Comparison of ENCODE assay signal across 9 cellular contexts in the genomic region with DNA sequence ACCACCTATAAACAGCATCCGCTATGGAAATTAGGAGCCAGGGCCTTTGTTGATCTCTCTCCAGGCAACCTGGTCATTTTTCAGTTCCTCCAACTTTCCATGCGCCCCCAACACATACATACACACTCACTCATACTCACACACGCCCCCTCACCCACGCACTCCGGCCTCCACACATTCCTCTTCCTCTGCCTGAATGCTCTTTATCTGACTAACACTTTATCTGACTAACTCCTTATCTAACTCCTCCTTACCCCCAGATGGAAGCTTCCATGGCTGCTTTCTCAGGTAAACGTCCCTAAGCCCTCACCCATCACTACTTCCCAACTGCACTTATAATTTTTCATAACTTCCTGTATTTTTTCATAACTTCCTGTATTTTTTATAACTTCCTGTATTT. TPM values are rescaled to one million over a fixed set of nuclear protein-coding genes. Genes with fewer than 3 reads are reported as not detected.
DNase-seq lines count a peak whose midpoint lies in the region; ATAC-seq and TF ChIP-seq lines count a peak whose summit lies in the region.
"Had no signal": no experiment of that assay in that cellular context is flagged by ENCODE, and none has a peak within 500 bp of the region (broad histone marks: within the 10 kb centered on the region; RNA-seq: fewer than 3 reads in every experiment).

No MANE protein-coding gene starts in this region.

- no peaks in the 10 kb centered on the region for H3K36me3 ChIP-seq in Loucy (ENCODE audit: insufficient read depth, low read length)

- H3K27me3 Mint-ChIP-seq in type B pancreatic cell = peaks cover 6% of the 10 kb centered on the region

- peaks cover 16% of the 10 kb centered on the region for H3K4me1 Mint-ChIP-seq in type B pancreatic cell (ENCODE audit: unreplicated experiment)

- no peaks in the 10 kb centered on the region for H3K9me3 ChIP-seq in Loucy (ENCODE audit: insufficient read depth, low read depth, low read length)

- no peaks in the 10 kb centered on the region for H3K9me3 Mint-ChIP-seq in type B pancreatic cell

- TF ChIP-seq CTCF in Loucy (conservative IDR thresholded peaks at IDR 0.05; ENCODE audit: low read length) (no peak), type B pancreatic cell (conservative IDR thresholded peaks at IDR 0.05) (no peak)

- H3K4me1 ChIP-seq in Loucy (ENCODE audit: insufficient read depth, low read length, poor library complexity, severe bottlenecking) = peaks cover 32% of the 10 kb centered on the region

- DNase-seq in A172 (ENCODE audit: low spot score) = peak; percentile 36
- peak; percentile 58 for DNase-seq in activated T-cell treated with anti-CD3 and anti-CD28 coated beads for 4 hours
- DNase-seq in kidney glomerular epithelial cell (lab: John Stamatoyannopoulos, UW) = peak; percentile 67
- DNase-seq in type B pancreatic cell (ENCODE audit: extremely low spot score, unreplicated experiment) = no peak
- no peak for DNase-seq in GOT3 (lab: John Stamatoyannopoulos, UW)
- no peak for DNase-seq in NCI-H526 treated with DMSO at 0.1 percent for 48 hours (lab: John Stamatoyannopoulos, UW)
- no peak for DNase-seq in left colon

- intact Hi-C loops in left colon (cut with DNase I, micrococcal nuclease) = no loop called here

- H3K27ac Mint-ChIP-seq in type B pancreatic cell = no peak overlapping the region

- H3F3A ChIP-seq in Loucy (ENCODE audit: low read depth) = no peaks in the 10 kb centered on the region

- no peaks in the 10 kb centered on the region for H4K20me1 ChIP-seq in Loucy (ENCODE audit: insufficient read depth, low read length, poor library complexity, severe bottlenecking)

- H3K9me2 ChIP-seq in Loucy (replicated peaks; ENCODE audit: low read depth, low read length) = no peaks in the 10 kb centered on the region

- H3K9ac ChIP-seq in Loucy (ENCODE audit: low read depth, low read length, poor library complexity, severe bottlenecking) = peak overlapping the region; percentile 22

- H2AFZ ChIP-seq in Loucy (ENCODE audit: low read length) = peak overlapping the region; percentile 39

- peak overlapping the region; percentile 61 for H3K4me2 ChIP-seq in Loucy (ENCODE audit: low read depth, low read length, poor library complexity, severe bottlenecking)

- peak overlapping the region; percentile 37 for H3K4me3 ChIP-seq in Loucy (ENCODE audit: low read length, poor library complexity, severe bottlenecking)

- H3K4me3 Mint-ChIP-seq in type B pancreatic cell = no peak overlapping the region

- H3K36me3 Mint-ChIP-seq in type B pancreatic cell = no peaks in the 10 kb centered on the region

- H3K27me3 ChIP-seq in Loucy (ENCODE audit: insufficient read depth, low read length, poor library complexity, severe bottlenecking) = no peaks in the 10 kb centered on the region

- no peaks in the 10 kb centered on the region for H3K79me2 ChIP-seq in Loucy (ENCODE audit: insufficient read depth, low read length)

- ATAC-seq in left colon = no peak

RNA-seq across cellular contexts. Expression of gene CASS4, which starts 17.4 kb away (rescaled TPM):
- not detected in 2 replicates for total RNA-seq in A172 (2014; rRNA removed; shearing (Covaris generic))
- total RNA-seq in type B pancreatic cell (ENCODE audit: low replicate concordance) (0.38 and 0.56 TPM in 2 replicates), left colon (1 to 10 TPM in 1 of 2 donors, under 1 TPM in 1; 0.46 to 1.3 TPM)
- total RNA-seq: kidney epithelial cell had no signal

RNA-seq across cellular contexts. Expression of gene CSTF1, which starts 37.1 kb away (rescaled TPM):
- total RNA-seq in A172 (2014; rRNA removed; shearing (Covaris generic)) = 48.7 and 68.4 TPM in 2 replicates
- total RNA-seq in type B pancreatic cell (ENCODE audit: low replicate concordance) = 43.2 and 48.4 TPM in 2 replicates
- 10 to 100 TPM; 22.9 to 23.1 TPM for total RNA-seq in left colon

RNA-seq across cellular contexts. Expression of gene AURKA, which starts 37.5 kb away (rescaled TPM):
- 131 and 137 TPM in 2 replicates for total RNA-seq in A172 (2014; rRNA removed; shearing (Covaris generic))
- total RNA-seq in type B pancreatic cell (ENCODE audit: low replicate concordance) (20.3 and 42.7 TPM in 2 replicates), left colon (10 to 100 TPM; 13.3 to 21.1 TPM)

RNA-seq across cellular contexts. Expression of gene RTF2, which starts 38.9 kb away (rescaled TPM):
- 122 and 131 TPM in 2 replicates for total RNA-seq in A172 (2014; rRNA removed; shearing (Covaris generic))
- total RNA-seq in type B pancreatic cell (ENCODE audit: low replicate concordance) = 63.5 and 71.2 TPM in 2 replicates
- total RNA-seq in left colon = 10 to 100 TPM; 65.5 to 71.5 TPM

Comparison
In these comparisons a context has a peak if more than half of its experiments do, and no peak if none do; other contexts are left out.
1. DNase-seq: peak in A172 (single experiment), activated T-cell treated with anti-CD3 and anti-CD28 coated beads for 4 hours (single experiment) and kidney glomerular epithelial cell (single experiment); none in type B pancreatic cell (single experiment), GOT3 (single experiment), NCI-H526 treated with DMSO at 0.1 percent for 48 hours (single experiment) and left colon (0 of 2).